Comparison of ENCODE assay signal across 2 cellular contexts in genomic region chr13:48493076-48493765, GRCh38.
TF ChIP-seq lines count a peak whose summit lies in the region.

No MANE protein-coding gene starts in this region.

TF ChIP-seq in liver, 16 proteins besides CTCF, POLR2A, EP300 and RAD21:
- no peak for TF ChIP-seq RXRA (IDR thresholded peaks at IDR 0.05)
- no peak for TF ChIP-seq FOXA1 (IDR thresholded peaks at IDR 0.05)
- TF ChIP-seq, protein P1, sequence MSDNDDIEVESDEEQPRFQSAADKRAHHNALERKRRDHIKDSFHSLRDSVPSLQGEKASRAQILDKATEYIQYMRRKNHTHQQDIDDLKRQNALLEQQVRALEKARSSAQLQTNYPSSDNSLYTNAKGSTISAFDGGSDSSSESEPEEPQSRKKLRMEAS (IDR thresholded peaks at IDR 0.05) = no peak
- TF ChIP-seq REST (IDR thresholded peaks at IDR 0.05) = no peak

TF ChIP-seq in HepG2, 621 proteins besides CTCF, POLR2A, EP300 and RAD21:
- TF ChIP-seq TAF15 (IDR thresholded peaks at IDR 0.05; ENCODE audit: low read depth, low read length, poor library complexity, severe bottlenecking) = no peak
- TF ChIP-seq SP4 (CRISPR knock-in tag; IDR thresholded peaks at IDR 0.05) = no peak
- TF ChIP-seq MTF2 (CRISPR knock-in tag; IDR thresholded peaks at IDR 0.05; ENCODE audit: borderline replicate concordance) = no peak
- no peak for TF ChIP-seq ZFX (CRISPR knock-in tag; IDR thresholded peaks at IDR 0.05; ENCODE audit: low read depth)
- TF ChIP-seq PITX1 (CRISPR knock-in tag; IDR thresholded peaks at IDR 0.05) = no peak
- no peak for TF ChIP-seq ZNF101 (CRISPR knock-in tag; IDR thresholded peaks at IDR 0.05; ENCODE audit: borderline replicate concordance, low read depth)
- no peak for TF ChIP-seq ZFY (CRISPR knock-in tag; IDR thresholded peaks at IDR 0.05)
- TF ChIP-seq HHEX (CRISPR knock-in tag; IDR thresholded peaks at IDR 0.05) = no peak
- no peak for TF ChIP-seq HOXA9 (CRISPR knock-in tag; IDR thresholded peaks at IDR 0.05; ENCODE audit: borderline replicate concordance)
- TF ChIP-seq, protein P2, sequence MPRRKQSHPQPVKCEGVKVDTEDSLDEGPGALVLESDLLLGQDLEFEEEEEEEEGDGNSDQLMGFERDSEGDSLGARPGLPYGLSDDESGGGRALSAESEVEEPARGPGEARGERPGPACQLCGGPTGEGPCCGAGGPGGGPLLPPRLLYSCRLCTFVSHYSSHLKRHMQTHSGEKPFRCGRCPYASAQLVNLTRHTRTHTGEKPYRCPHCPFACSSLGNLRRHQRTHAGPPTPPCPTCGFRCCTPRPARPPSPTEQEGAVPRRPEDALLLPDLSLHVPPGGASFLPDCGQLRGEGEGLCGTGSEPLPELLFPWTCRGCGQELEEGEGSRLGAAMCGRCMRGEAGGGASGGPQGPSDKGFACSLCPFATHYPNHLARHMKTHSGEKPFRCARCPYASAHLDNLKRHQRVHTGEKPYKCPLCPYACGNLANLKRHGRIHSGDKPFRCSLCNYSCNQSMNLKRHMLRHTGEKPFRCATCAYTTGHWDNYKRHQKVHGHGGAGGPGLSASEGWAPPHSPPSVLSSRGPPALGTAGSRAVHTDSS (CRISPR knock-in tag; conservative IDR thresholded peaks at IDR 0.05) = no peak
- no peak for TF ChIP-seq ATM (IDR thresholded peaks at IDR 0.05; ENCODE audit: borderline replicate concordance)
- no peak for TF ChIP-seq HDAC6 (IDR thresholded peaks at IDR 0.05; ENCODE audit: low read depth, low read length)
- TF ChIP-seq, protein P3, sequence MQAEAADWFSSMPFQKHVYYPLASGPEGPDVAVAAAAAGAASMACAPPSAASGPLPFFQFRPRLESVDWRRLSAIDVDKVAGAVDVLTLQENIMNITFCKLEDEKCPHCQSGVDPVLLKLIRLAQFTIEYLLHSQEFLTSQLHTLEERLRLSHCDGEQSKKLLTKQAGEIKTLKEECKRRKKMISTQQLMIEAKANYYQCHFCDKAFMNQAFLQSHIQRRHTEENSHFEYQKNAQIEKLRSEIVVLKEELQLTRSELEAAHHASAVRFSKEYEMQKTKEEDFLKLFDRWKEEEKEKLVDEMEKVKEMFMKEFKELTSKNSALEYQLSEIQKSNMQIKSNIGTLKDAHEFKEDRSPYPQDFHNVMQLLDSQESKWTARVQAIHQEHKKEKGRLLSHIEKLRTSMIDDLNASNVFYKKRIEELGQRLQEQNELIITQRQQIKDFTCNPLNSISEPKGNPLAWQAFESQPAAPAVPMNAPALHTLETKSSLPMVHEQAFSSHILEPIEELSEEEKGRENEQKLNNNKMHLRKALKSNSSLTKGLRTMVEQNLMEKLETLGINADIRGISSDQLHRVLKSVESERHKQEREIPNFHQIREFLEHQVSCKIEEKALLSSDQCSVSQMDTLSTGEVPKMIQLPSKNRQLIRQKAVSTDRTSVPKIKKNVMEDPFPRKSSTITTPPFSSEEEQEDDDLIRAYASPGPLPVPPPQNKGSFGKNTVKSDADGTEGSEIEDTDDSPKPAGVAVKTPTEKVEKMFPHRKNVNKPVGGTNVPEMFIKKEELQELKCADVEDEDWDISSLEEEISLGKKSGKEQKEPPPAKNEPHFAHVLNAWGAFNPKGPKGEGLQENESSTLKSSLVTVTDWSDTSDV (CRISPR knock-in tag; IDR thresholded peaks at IDR 0.05) = no peak
- no peak for TF ChIP-seq MYPOP (CRISPR knock-in tag; IDR thresholded peaks at IDR 0.05)
- TF ChIP-seq BRD4 (CRISPR knock-in tag; IDR thresholded peaks at IDR 0.05) = no peak
- no peak for TF ChIP-seq MTF1 (CRISPR knock-in tag; IDR thresholded peaks at IDR 0.05)
- TF ChIP-seq ZNF281 (CRISPR knock-in tag; IDR thresholded peaks at IDR 0.05; ENCODE audit: borderline replicate concordance) = no peak
- TF ChIP-seq, protein P4, sequence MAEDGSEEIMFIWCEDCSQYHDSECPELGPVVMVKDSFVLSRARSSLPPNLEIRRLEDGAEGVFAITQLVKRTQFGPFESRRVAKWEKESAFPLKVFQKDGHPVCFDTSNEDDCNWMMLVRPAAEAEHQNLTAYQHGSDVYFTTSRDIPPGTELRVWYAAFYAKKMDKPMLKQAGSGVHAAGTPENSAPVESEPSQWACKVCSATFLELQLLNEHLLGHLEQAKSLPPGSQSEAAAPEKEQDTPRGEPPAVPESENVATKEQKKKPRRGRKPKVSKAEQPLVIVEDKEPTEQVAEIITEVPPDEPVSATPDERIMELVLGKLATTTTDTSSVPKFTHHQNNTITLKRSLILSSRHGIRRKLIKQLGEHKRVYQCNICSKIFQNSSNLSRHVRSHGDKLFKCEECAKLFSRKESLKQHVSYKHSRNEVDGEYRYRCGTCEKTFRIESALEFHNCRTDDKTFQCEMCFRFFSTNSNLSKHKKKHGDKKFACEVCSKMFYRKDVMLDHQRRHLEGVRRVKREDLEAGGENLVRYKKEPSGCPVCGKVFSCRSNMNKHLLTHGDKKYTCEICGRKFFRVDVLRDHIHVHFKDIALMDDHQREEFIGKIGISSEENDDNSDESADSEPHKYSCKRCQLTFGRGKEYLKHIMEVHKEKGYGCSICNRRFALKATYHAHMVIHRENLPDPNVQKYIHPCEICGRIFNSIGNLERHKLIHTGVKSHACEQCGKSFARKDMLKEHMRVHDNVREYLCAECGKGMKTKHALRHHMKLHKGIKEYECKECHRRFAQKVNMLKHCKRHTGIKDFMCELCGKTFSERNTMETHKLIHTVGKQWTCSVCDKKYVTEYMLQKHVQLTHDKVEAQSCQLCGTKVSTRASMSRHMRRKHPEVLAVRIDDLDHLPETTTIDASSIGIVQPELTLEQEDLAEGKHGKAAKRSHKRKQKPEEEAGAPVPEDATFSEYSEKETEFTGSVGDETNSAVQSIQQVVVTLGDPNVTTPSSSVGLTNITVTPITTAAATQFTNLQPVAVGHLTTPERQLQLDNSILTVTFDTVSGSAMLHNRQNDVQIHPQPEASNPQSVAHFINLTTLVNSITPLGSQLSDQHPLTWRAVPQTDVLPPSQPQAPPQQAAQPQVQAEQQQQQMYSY (CRISPR knock-in tag; IDR thresholded peaks at IDR 0.05) = no peak
- TF ChIP-seq THAP8 (CRISPR knock-in tag; IDR thresholded peaks at IDR 0.05; ENCODE audit: borderline replicate concordance) = no peak
- TF ChIP-seq SSRP1 (CRISPR knock-in tag; IDR thresholded peaks at IDR 0.05) = no peak
TF ChIP-seq in HepG2: peak in this region for 0.
